Comparison of ENCODE assay signal across 31 cellular contexts in genomic region chr10:77116904-77117303, GRCh38.
"Had no signal": no experiment of that assay in that cellular context is flagged by ENCODE, and none has a peak within 500 bp of the region (broad histone marks: within the 10 kb centered on the region; RNA-seq: fewer than 3 reads in every experiment).

No MANE protein-coding gene starts in this region.

- H3K9me3 ChIP-seq: body of pancreas, colonic mucosa, heart left ventricle, left lung, lower lobe of right lung, suprapubic skin, tibial artery had no signal

- H3K9ac ChIP-seq: neural progenitor cell had no signal

- H3K36me3 Mint-ChIP-seq: activated CD8-positive, alpha-beta memory T cell treated with anti-CD3 and anti-CD28 coated beads, Interleukin-2, amount 10 ng/mL, durations not matched to agents 7 days and 5 days; activated naive CD8-positive, alpha-beta T cell; immature natural killer cell; natural killer cell; neural progenitor cell; WTC11 had no signal

- H2AFZ ChIP-seq: neural progenitor cell had no signal

- H3K4me2 ChIP-seq: neural progenitor cell had no signal

- H3K4me1 Mint-ChIP-seq: activated CD8-positive, alpha-beta memory T cell treated with anti-CD3 and anti-CD28 coated beads, Interleukin-2, amount 10 ng/mL, durations not matched to agents 7 days and 5 days; immature natural killer cell; natural killer cell had no signal

- H3K4me3 ChIP-seq: body of pancreas, cardiac muscle cell, colonic mucosa, heart left ventricle, left lung, lower lobe of right lung, neural progenitor cell, suprapubic skin, tibial artery had no signal

- H3K9me3 Mint-ChIP-seq: immature natural killer cell, natural killer cell, neural progenitor cell, WTC11 had no signal

- H3K27ac Mint-ChIP-seq: activated CD8-positive, alpha-beta memory T cell treated with anti-CD3 and anti-CD28 coated beads, Interleukin-2, amount 10 ng/mL, durations not matched to agents 7 days and 5 days; activated CD8-positive, alpha-beta T cell treated with anti-CD3 and anti-CD28 coated beads, Interleukin-2, amount 10 ng/mL, durations not matched to agents 7 days and 5 days; activated naive CD8-positive, alpha-beta T cell; immature natural killer cell; natural killer cell; neural progenitor cell; WTC11 had no signal

- H3K4me3 Mint-ChIP-seq: activated CD8-positive, alpha-beta memory T cell treated with anti-CD3 and anti-CD28 coated beads, Interleukin-2, amount 10 ng/mL, durations not matched to agents 7 days and 5 days; activated CD8-positive, alpha-beta T cell treated with anti-CD3 and anti-CD28 coated beads, Interleukin-2, amount 10 ng/mL, durations not matched to agents 7 days and 5 days; activated naive CD8-positive, alpha-beta T cell; immature natural killer cell; natural killer cell; neural progenitor cell; WTC11 had no signal

- DNase-seq: activated CD4-positive, alpha-beta T cell treated with anti-CD3 and anti-CD28 coated beads for 1 hour; activated CD8-positive, alpha-beta memory T cell treated with anti-CD3 and anti-CD28 coated beads, Interleukin-2, amount 10 ng/mL, durations not matched to agents 7 days and 5 days; activated CD8-positive, alpha-beta T cell treated with anti-CD3 and anti-CD28 coated beads, Interleukin-2, amount 10 ng/mL, durations not matched to agents 7 days and 5 days; activated naive CD4-positive, alpha-beta T cell; activated T-cell treated with anti-CD3 and anti-CD28 coated beads, Interleukin-2, amount 50 U/mL, for 48 hours; anterior cingulate cortex; body of pancreas; cerebellar nuclear complex; colonic mucosa; effector CD8-positive, alpha-beta T cell; erythroblast; heart left ventricle; hypothalamus; immature natural killer cell; kidney glomerular epithelial cell; left lung; lower lobe of right lung; mesendoderm; natural killer cell; right cardiac atrium; stimulated activated CD4-positive, alpha-beta T cell treated with anti-CD3 and anti-CD28 coated beads, Interleukin-15, amount 100 ng/mL, for 24 hours; stimulated activated CD4-positive, alpha-beta T cell treated with anti-CD3 and anti-CD28 coated beads, Interleukin-2, amount 100 ng/mL, for 24 hours; stimulated activated naive CD4-positive, alpha-beta T cell; T-helper 2 cell; tibial artery had no signal

- H3K27me3 ChIP-seq: body of pancreas, cardiac muscle cell, colonic mucosa, left lung, suprapubic skin, tibial artery had no signal

- H3K4me1 ChIP-seq: body of pancreas, colonic mucosa, left lung, lower lobe of right lung had no signal

- FAIRE-seq: endometrium had no signal

- H3K27ac ChIP-seq: body of pancreas, cardiac muscle cell, colonic mucosa, heart left ventricle, left lung, lower lobe of right lung, neural progenitor cell, suprapubic skin, tibial artery had no signal

- ATAC-seq: activated CD8-positive, alpha-beta memory T cell treated with anti-CD3 and anti-CD28 coated beads, Interleukin-2, amount 10 ng/mL, durations not matched to agents 7 days and 5 days; activated CD8-positive, alpha-beta T cell treated with anti-CD3 and anti-CD28 coated beads, Interleukin-2, amount 10 ng/mL, durations not matched to agents 7 days and 5 days; body of pancreas; heart left ventricle; left lung; lower lobe of right lung; natural killer cell; right cardiac atrium; WTC11 had no signal

- H3K36me3 ChIP-seq: cardiac muscle cell, colonic mucosa, heart left ventricle, left lung, lower lobe of right lung, neural progenitor cell, suprapubic skin had no signal
